In genomic region chr3:184337315-184337714, GRCh38 we compare ENCODE assay signal across 8 cellular contexts. TPM values are rescaled to one million over a fixed set of nuclear protein-coding genes. Genes with fewer than 3 reads are reported as not detected.
DNase-seq lines count a peak whose midpoint lies in the region; ATAC-seq and TF ChIP-seq lines count a peak whose summit lies in the region.

Gene FAM131A (plus strand): TSS chr3:184337600. CDS start chr3:184337631, 31 bp downstream.

- no peak for TF ChIP-seq CTCF in epithelial cell of proximal tubule (conservative IDR thresholded peaks at IDR 0.05; ENCODE audit: low read depth, low read length)

- CTCF ChIA-PET in CD8-positive, alpha-beta memory T cell (lab: Charles Lee) = interaction anchor here (0.9 kb wide), 1 partner anchor 34 kb away, joined by 3 read pairs; no protein-coding TSS in a partner anchor

- H3K4me1 Mint-ChIP-seq in CD8-positive, alpha-beta memory T cell = peaks cover 30 to 47% (median 31%) of the 10 kb centered on the region in 3 donors

- no peaks in the 10 kb centered on the region for H3K9me3 ChIP-seq in CD8-positive, alpha-beta memory T cell (ENCODE audit: low read length)
- H3K9me3 ChIP-seq in SJCRH30 (replicated peaks) = no peaks in the 10 kb centered on the region
- no peaks in the 10 kb centered on the region for H3K9me3 ChIP-seq in muscle layer of duodenum (ENCODE audit: control insufficient read depth in 1 of 2, low read length in 2 of 2)
- H3K9me3 ChIP-seq in aorta (ENCODE audit: control insufficient read depth, low read length) = no peaks in the 10 kb centered on the region

- no peaks in the 10 kb centered on the region for H3K9me3 Mint-ChIP-seq in CD8-positive, alpha-beta memory T cell

- H3K27ac Mint-ChIP-seq in CD8-positive, alpha-beta memory T cell = peak within 1 kb of the TSS; percentile 68 to 98 (median 96)

- no peak for DNase-seq in CD8-positive, alpha-beta memory T cell
- DNase-seq in SJCRH30 (no peak), epithelial cell of proximal tubule (ENCODE audit: low read depth) (no peak), aorta (peak; percentile 84 to 89)

- H3K36me3 Mint-ChIP-seq in CD8-positive, alpha-beta memory T cell = peaks cover 0 to 36% (median 15%) of the 10 kb centered on the region in 3 donors

- WGBS in aorta, 2 donors = 2 to 6% methylated on average over 8 of the region's 8 CpGs

- peak within 1 kb of the TSS; percentile 63 for H3K4me3 ChIP-seq in CD8-positive, alpha-beta memory T cell (ENCODE audit: low read length)
- H3K4me3 ChIP-seq in SJCRH30 = peak within 1 kb of the TSS; percentile 63
- peak within 1 kb of the TSS; percentile 72 for H3K4me3 ChIP-seq in epithelial cell of proximal tubule (ENCODE audit: low read depth, low read length)
- peak within 1 kb of the TSS; percentile 67 to 87 for H3K4me3 ChIP-seq in muscle layer of duodenum (ENCODE audit: low read depth in 1 of 2, low read length in 2 of 2)
- peak within 1 kb of the TSS; percentile 19 to 73 for H3K4me3 ChIP-seq in aorta (ENCODE audit: low read length in 2 of 2)

- peak within 1 kb of the TSS; percentile 86 to 89 (median 88) for H3K4me3 Mint-ChIP-seq in CD8-positive, alpha-beta memory T cell

- H3K27me3 ChIP-seq in CD8-positive, alpha-beta memory T cell (ENCODE audit: insufficient read depth, low read length, poor library complexity, severe bottlenecking) = no peaks in the 10 kb centered on the region
- no peaks in the 10 kb centered on the region for H3K27me3 ChIP-seq in SJCRH30
- H3K27me3 ChIP-seq in muscle layer of duodenum (ENCODE audit: low read depth, low read length) = no peaks in the 10 kb centered on the region
- H3K27me3 ChIP-seq in aorta (ENCODE audit: control insufficient read depth in 1 of 2, insufficient read depth in 2 of 2, low read length in 1 of 2) = no peaks in the 10 kb centered on the region

- intact Hi-C loops in aorta (cut with DNase I) = loop anchor here in 1 of 2 donors (1.0 kb wide), 1 partner anchor 23 kb away; the partner anchor contains the start of gene EIF4G1

- H3K27me3 Mint-ChIP-seq in CD8-positive, alpha-beta memory T cell = peaks cover 0 to 5% of the 10 kb centered on the region in 2 donors

- POLR2A ChIA-PET in CD8-positive, alpha-beta memory T cell (lab: Charles Lee) = no interaction called here

- ATAC-seq in aorta (ENCODE audit: low FRiP score) (peak; percentile 75), HG03439 (IDR thresholded peaks at IDR 0.05; ENCODE audit: unreplicated experiment) (no peak), GM18867 (IDR thresholded peaks at IDR 0.05; ENCODE audit: unreplicated experiment) (no peak), GM21423 (IDR thresholded peaks at IDR 0.05; ENCODE audit: unreplicated experiment) (no peak)

- peaks cover 13% of the 10 kb centered on the region for H3K36me3 ChIP-seq in CD8-positive, alpha-beta memory T cell (ENCODE audit: insufficient read depth, low read length)
- H3K36me3 ChIP-seq in SJCRH30 (peaks cover 27% of the 10 kb centered on the region), muscle layer of duodenum (ENCODE audit: control insufficient read depth in 1 of 2, insufficient read depth in 2 of 2, low read length in 2 of 2) (peaks cover 29 to 42% of the 10 kb centered on the region in 2 donors), aorta (ENCODE audit: control insufficient read depth in 1 of 2, insufficient read depth in 2 of 2, low read length in 1 of 2) (peaks cover 0 to 3% of the 10 kb centered on the region in 2 donors)

- H3K4me1 ChIP-seq in CD8-positive, alpha-beta memory T cell (ENCODE audit: insufficient read depth, low read length) = peaks cover 19% of the 10 kb centered on the region
- H3K4me1 ChIP-seq in SJCRH30 = peaks cover 7% of the 10 kb centered on the region; the same call in 1 of the 2 replicates
- H3K4me1 ChIP-seq in muscle layer of duodenum (ENCODE audit: control insufficient read depth in 1 of 2, insufficient read depth in 2 of 2, low read length in 2 of 2) = peaks cover 9 to 38% of the 10 kb centered on the region in 2 donors
- no peaks in the 10 kb centered on the region for H3K4me1 ChIP-seq in aorta (ENCODE audit: control insufficient read depth in 1 of 2, insufficient read depth in 2 of 2, low read length in 2 of 2)

- H3K27ac ChIP-seq in CD8-positive, alpha-beta memory T cell (ENCODE audit: low read depth, low read length) = peak within 1 kb of the TSS; percentile 89
- H3K27ac ChIP-seq in SJCRH30 (no peak within 1 kb of the TSS), muscle layer of duodenum (ENCODE audit: low read length) (peak within 1 kb of the TSS; percentile 90), aorta (ENCODE audit: low read depth in 1 of 2, low read length in 2 of 2) (peak within 1 kb of the TSS; percentile 78 to 94)

RNA-seq across cellular contexts. Expression of gene FAM131A, which starts in this region (rescaled TPM):
- total RNA-seq in CD8-positive, alpha-beta memory T cell = 1 to 10 TPM; 2.2 to 2.4 TPM
- 2.2 TPM for polyA plus RNA-seq in CD8-positive, alpha-beta memory T cell
- 4.8 and 5.9 TPM in 2 replicates for total RNA-seq in SJCRH30 (2014; rRNA removed; shearing (Covaris generic))
- total RNA-seq in epithelial cell of proximal tubule (21.3 and 22.7 TPM in 2 replicates), aorta (10 to 100 TPM; 28.2 to 40.6 TPM)
- 10 to 100 TPM; 10.6 to 27.1 TPM for polyA plus RNA-seq in aorta

Comparison
In these comparisons a context has a peak if more than half of its experiments do, and no peak if none do; other contexts are left out.
1. DNase-seq: peak in aorta (2 of 2); none in CD8-positive, alpha-beta memory T cell (0 of 5), SJCRH30 (0 of 2) and epithelial cell of proximal tubule (single experiment).
2. Peak in every context shown above with its lines, with median percentiles within 50 percentile points of each other: H3K4me3 ChIP-seq.